ENCODE assay signal across 17 cellular contexts in the genomic region with DNA sequence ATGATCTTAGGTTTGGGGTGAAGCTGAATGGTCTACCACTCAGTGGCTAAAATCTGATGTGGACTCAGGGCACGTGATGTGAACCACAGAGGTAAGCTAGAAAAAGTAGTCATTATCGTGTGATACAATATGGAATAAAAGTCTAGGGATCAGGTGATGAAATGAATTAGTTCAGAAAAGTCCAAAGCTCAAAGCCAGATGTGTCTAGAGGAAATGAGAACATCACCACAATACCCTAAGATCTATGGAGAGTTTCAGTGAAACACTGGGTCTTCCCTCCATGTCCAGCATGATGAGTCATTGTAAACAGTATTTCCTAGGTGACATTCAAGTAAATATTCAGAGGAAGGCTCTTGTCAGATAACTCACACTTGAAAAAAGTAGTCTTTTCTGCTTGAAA.
DNase-seq lines count a peak whose midpoint lies in the region; ATAC-seq and FAIRE-seq lines count a peak whose summit lies in the region.
"Had no signal": no experiment of that assay in that cellular context is flagged by ENCODE, and none has a peak within 500 bp of the region (broad histone marks: within the 10 kb centered on the region; RNA-seq: fewer than 3 reads in every experiment).

No MANE protein-coding gene starts in this region.

- no peak overlapping the region for H3K27ac ChIP-seq in small intestine (ENCODE audit: low read depth in 1 of 2, low read length in 1 of 2)
- H3K27ac ChIP-seq: heart left ventricle had no signal

- peak; percentile 25 for DNase-seq in EL
- DNase-seq in amniotic epithelial cell (ENCODE audit: low read depth), result peak; percentile 61
- peak; percentile 34 for DNase-seq in glomerular visceral epithelial cell (ENCODE audit: extremely low spot score)
- DNase-seq in NCI-H2196 treated with DMSO at 0.1 percent for 48 hours (lab: John Stamatoyannopoulos, UW; ENCODE audit: unreplicated experiment), result no peak
- DNase-seq in NCI-H146 treated with DMSO at 0.1 percent for 48 hours (lab: John Stamatoyannopoulos, UW; ENCODE audit: unreplicated experiment), result no peak
- DNase-seq in small intestine, result no peak
- DNase-seq: activated CD4-positive, alpha-beta T cell treated with anti-CD3 and anti-CD28 coated beads for 1 hour; activated CD8-positive, alpha-beta memory T cell treated with anti-CD3 and anti-CD28 coated beads, Interleukin-2, amount 50 U/mL, for 48 hours; H9; heart left ventricle; MG63; NCI-H2081; RPMI8226; stimulated activated CD4-positive, alpha-beta T cell treated with anti-CD3 and anti-CD28 coated beads, Interleukin-12 subunit alpha, Interleukin-12 subunit beta, amount 100 ng/mL, for 4 hours had no signal

- no peak overlapping the region for H3K4me3 ChIP-seq in small intestine (ENCODE audit: low read depth in 1 of 2, low read length in 2 of 2)
- H3K4me3 ChIP-seq: heart left ventricle, MG63 had no signal

- WGBS in small intestine, 3 donors, result 71 to 84% (median 74%) methylated on average over 2 of the region's 2 CpGs

- no peaks in the 10 kb centered on the region for H3K4me1 ChIP-seq in small intestine (ENCODE audit: control insufficient read depth in 2 of 2, insufficient read depth in 1 of 2, low read depth in 1 of 2, low read length in 1 of 2)
- H3K4me1 ChIP-seq: heart left ventricle had no signal

- H3K27me3 ChIP-seq in small intestine (ENCODE audit: control insufficient read depth in 2 of 2, insufficient read depth in 2 of 2, low read length in 2 of 2), result no peaks in the 10 kb centered on the region
- H3K27me3 ChIP-seq: heart left ventricle, MG63 had no signal

- no peak for FAIRE-seq in small intestine (lab: Jason Lieb, UNC)

- H3K36me3 ChIP-seq in small intestine (ENCODE audit: control insufficient read depth in 2 of 2, insufficient read depth in 2 of 2, low read length in 2 of 2), result no peaks in the 10 kb centered on the region
- H3K36me3 ChIP-seq: heart left ventricle, MG63 had no signal

- H3K9me3 ChIP-seq in small intestine (ENCODE audit: control insufficient read depth, low read depth), result no peaks in the 10 kb centered on the region
- H3K9me3 ChIP-seq: heart left ventricle, MG63 had no signal

- ATAC-seq in HG03354 (IDR thresholded peaks at IDR 0.05; ENCODE audit: poor library complexity, severe bottlenecking, unreplicated experiment) (peak; percentile 39), HG02678 (IDR thresholded peaks at IDR 0.05; ENCODE audit: unreplicated experiment) (no peak)
- ATAC-seq: activated naive CD4-positive, alpha-beta T cell treated with anti-CD3 and anti-CD28 coated beads, Interleukin-2, amount 50 U/mL, for 72 hours; heart left ventricle had no signal

Comparison
In these comparisons a context has a peak if more than half of its experiments do, and no peak if none do; other contexts are left out.
1. DNase-seq: peak in EL (single experiment), amniotic epithelial cell (single experiment) and glomerular visceral epithelial cell (single experiment); none in NCI-H2196 treated with DMSO at 0.1 percent for 48 hours (single experiment), NCI-H146 treated with DMSO at 0.1 percent for 48 hours (single experiment) and small intestine (single experiment).